ENCODE assay signal across 15 cellular contexts in genomic region chr1:109909531-109909930, GRCh38. TPM values are rescaled to one million over a fixed set of nuclear protein-coding genes. Genes with fewer than 3 reads are reported as not detected.
DNase-seq lines count a peak whose midpoint lies in the region; ATAC-seq and TF ChIP-seq lines count a peak whose summit lies in the region.
"Had no signal": no experiment of that assay in that cellular context is flagged by ENCODE, and none has a peak within 500 bp of the region (broad histone marks: within the 10 kb centered on the region; RNA-seq: fewer than 3 reads in every experiment).

No MANE protein-coding gene starts in this region.

- BruUV-seq in HCT116 (replicated peaks; lab: Mats Ljungman, UMichigan) = no TSS peak

- H3K27ac ChIP-seq in HCT116 (ENCODE audit: low read depth, low read length) = no peak overlapping the region
- H3K27ac ChIP-seq: HL-60 had no signal

- H4K20me1 ChIP-seq in HCT116 (ENCODE audit: insufficient read depth) = no peaks in the 10 kb centered on the region

- H3K4me1 ChIP-seq in HCT116 (ENCODE audit: control insufficient read depth in 1 of 2, insufficient read depth in 2 of 2, low read length in 2 of 2) = peaks cover 0 to 15% of the 10 kb centered on the region in 2 experiments; a peak in 2 of 4 replicates

- RAD21 ChIA-PET in HCT116 (lab: Charles Lee; ENCODE audit: low non-redundant PET in 1 of 2, low total read pairs in 2 of 2, uncharacterized antibody in 2 of 2, unreplicated experiment in 2 of 2) = no interaction called here

- TF ChIP-seq RAD21 in HCT116 (IDR thresholded peaks at IDR 0.05; ENCODE audit: low read depth) = no peak

- H3K9me3 Mint-ChIP-seq in chondrocyte (ENCODE audit: low read depth) (no peaks in the 10 kb centered on the region), nephron progenitor cell (no peaks in the 10 kb centered on the region)

- H3K4me2 ChIP-seq in HCT116 (ENCODE audit: low read length) = peak overlapping the region; percentile 98

- H2AFZ ChIP-seq in HCT116 (ENCODE audit: low read depth, low read length, poor library complexity, severe bottlenecking) = no peak overlapping the region

- H3K4me3 Mint-ChIP-seq in chondrocyte (ENCODE audit: unreplicated experiment) (peak overlapping the region; percentile 85), nephron progenitor cell (peak overlapping the region; percentile 87)

- no peak overlapping the region for H3K4me3 ChIP-seq in HCT116 (replicated peaks in 1 of 2; ENCODE audit: low read depth in 1 of 2, low read length in 2 of 2)

- H3K79me2 ChIP-seq in HCT116 (ENCODE audit: insufficient read depth, low read length) = no peaks in the 10 kb centered on the region

- intact Hi-C loops in HCT116 (cut with micrococcal nuclease) = no loop called here

- H3K27me3 ChIP-seq in HCT116 (ENCODE audit: insufficient read depth, low read length) = no peaks in the 10 kb centered on the region
- H3K27me3 ChIP-seq: body of pancreas had no signal

- no peaks in the 10 kb centered on the region for H3K9me2 ChIP-seq in HCT116 (ENCODE audit: insufficient read depth)

- H3K36me3 Mint-ChIP-seq in chondrocyte (ENCODE audit: low read depth) (no peaks in the 10 kb centered on the region), nephron progenitor cell (ENCODE audit: low read depth) (no peaks in the 10 kb centered on the region)

- H3K27ac Mint-ChIP-seq in chondrocyte (ENCODE audit: unreplicated experiment) = no peak overlapping the region
- no peak overlapping the region for H3K27ac Mint-ChIP-seq in nephron progenitor cell

- TF ChIP-seq CTCF in HCT116 (IDR thresholded peaks at IDR 0.05 in 2 of 3, conservative IDR thresholded peaks at IDR 0.05 in 1 of 3; ENCODE audit: borderline replicate concordance in 1 of 3, insufficient read depth in 1 of 3, low read depth in 2 of 3, low read length in 2 of 3) = no peak
- no peak for TF ChIP-seq CTCF in chondrocyte (IDR thresholded peaks at IDR 0.05)
- TF ChIP-seq CTCF in nephron progenitor cell (IDR thresholded peaks at IDR 0.05) = no peak

- H3K4me1 Mint-ChIP-seq in chondrocyte (ENCODE audit: low read depth) (peaks cover 41% of the 10 kb centered on the region), nephron progenitor cell (peaks cover 64% of the 10 kb centered on the region)

- no peak for ATAC-seq in HCT116
- ATAC-seq in GM18520 (IDR thresholded peaks at IDR 0.05; ENCODE audit: unreplicated experiment) = no peak

- H3K27me3 Mint-ChIP-seq in chondrocyte (ENCODE audit: low read depth) = peaks cover 5% of the 10 kb centered on the region
- H3K27me3 Mint-ChIP-seq in nephron progenitor cell (ENCODE audit: low read depth, poor library complexity) = peaks cover 48% of the 10 kb centered on the region

- no peak overlapping the region for H3K9ac ChIP-seq in HCT116 (ENCODE audit: low read length)

- CTCF ChIA-PET in HCT116 (lab: Charles Lee) = no interaction called here

- POLR2A ChIA-PET in HCT116 (lab: Charles Lee) = no interaction called here

- H3K36me3 ChIP-seq in HCT116 (ENCODE audit: control insufficient read depth in 1 of 2, insufficient read depth in 2 of 2, low read length in 2 of 2) = no peaks in the 10 kb centered on the region

- DNase-seq in NCI-H2227 (lab: John Stamatoyannopoulos, UW; ENCODE audit: unreplicated experiment) = peak; percentile 14
- DNase-seq in NCI-H2227 treated with DMSO at 0.1 percent for 48 hours (lab: John Stamatoyannopoulos, UW) = no peak
- DNase-seq in HCT116 (ENCODE audit: low read depth, low spot score) = no peak
- DNase-seq in chondrocyte (ENCODE audit: low spot score) = no peak
- no peak for DNase-seq in nephron progenitor cell
- DNase-seq in stimulated activated CD4-positive, alpha-beta T cell treated with anti-CD3 and anti-CD28 coated beads, Interleukin-15, amount 100 ng/mL, for 24 hours = no peak
- no peak for DNase-seq in NCI-H2107 treated with DMSO at 0.1 percent for 48 hours (lab: John Stamatoyannopoulos, UW; ENCODE audit: unreplicated experiment)
- DNase-seq: activated CD8-positive, alpha-beta memory T cell treated with anti-CD3 and anti-CD28 coated beads for 24 hours; body of pancreas; NCI-H1048; NCI-H774; occipital lobe; stimulated activated CD4-positive, alpha-beta T cell treated with anti-CD3 and anti-CD28 coated beads, Interleukin-2, amount 100 ng/mL, for 24 hours had no signal

- no peaks in the 10 kb centered on the region for H3K9me3 ChIP-seq in HCT116 (ENCODE audit: control insufficient read depth in 1 of 2, insufficient read depth in 1 of 2, low read depth in 1 of 2, low read length in 2 of 2)
- H3K9me3 ChIP-seq: body of pancreas had no signal

- TF ChIP-seq POLR2A in HCT116 (IDR thresholded peaks at IDR 0.05; ENCODE audit: borderline replicate concordance, extremely low read depth, insufficient read depth, insufficient read length) = no peak

TF ChIP-seq in HCT116, 20 proteins besides CTCF, POLR2A, EP300 and RAD21:
- no peak for TF ChIP-seq EZH2phosphoT487 (IDR thresholded peaks at IDR 0.05; ENCODE audit: borderline replicate concordance)
- no peak for TF ChIP-seq MAX (IDR thresholded peaks at IDR 0.05)
- TF ChIP-seq YY1 (IDR thresholded peaks at IDR 0.05; ENCODE audit: extremely low read depth, insufficient replicate concordance, low read depth, low read length) = no peak
- TF ChIP-seq JUND (IDR thresholded peaks at IDR 0.05) = no peak
- no peak for TF ChIP-seq POLR2AphosphoS5 (IDR thresholded peaks at IDR 0.05; ENCODE audit: low read depth, low read length)

RNA-seq across cellular contexts. Expression of gene CSF1, which starts 1.1 kb away (rescaled TPM):
- total RNA-seq in HCT116 (2021; ENCODE audit: unreplicated experiment) = 3.0 TPM
- polyA plus RNA-seq in HCT116 (2012) = 2.1 and 2.3 TPM in 2 replicates
- total RNA-seq in chondrocyte = 15.2 to 19.8 TPM (median 16.8 TPM) in 3 replicates
